20 cellular contexts compared by ENCODE assay signal in genomic region chr22:33757041-33757440, GRCh38.
DNase-seq lines count a peak whose midpoint lies in the region; ATAC-seq and TF ChIP-seq lines count a peak whose summit lies in the region.
"Had no signal": no experiment of that assay in that cellular context is flagged by ENCODE, and none has a peak within 500 bp of the region (broad histone marks: within the 10 kb centered on the region; RNA-seq: fewer than 3 reads in every experiment).

No MANE protein-coding gene starts in this region.

- H3K27ac Mint-ChIP-seq in nephron = peak overlapping the region in 2 of 3 experiments; percentile 55 to 77
- H3K27ac Mint-ChIP-seq: CD8-positive, alpha-beta T cell had no signal

- peaks cover 0 to 12% (median 0%) of the 10 kb centered on the region in 9 donors for H3K36me3 ChIP-seq in heart right ventricle
- no peaks in the 10 kb centered on the region for H3K36me3 ChIP-seq in WERI-Rb-1
- no peaks in the 10 kb centered on the region for H3K36me3 ChIP-seq in skeletal muscle tissue (ENCODE audit: control insufficient read depth in 3 of 3, insufficient read depth in 3 of 3, low read length in 3 of 3)
- H3K36me3 ChIP-seq: Peyer's patch had no signal

- ATAC-seq in heart right ventricle = no peak
- ATAC-seq in Right ventricle myocardium superior (ENCODE audit: poor library complexity) = no peak
- ATAC-seq: CD8-positive, alpha-beta T cell had no signal

- H3K4me3 Mint-ChIP-seq in nephron = no peak overlapping the region
- H3K4me3 Mint-ChIP-seq: CD8-positive, alpha-beta T cell had no signal

- peaks cover 9% of the 10 kb centered on the region for H3K27me3 Mint-ChIP-seq in nephron (ENCODE audit: low read depth)

- no peaks in the 10 kb centered on the region for H3K9me3 Mint-ChIP-seq in nephron

- TF ChIP-seq CTCF in heart right ventricle (IDR thresholded peaks at IDR 0.05) (no peak), WERI-Rb-1 (IDR thresholded peaks at IDR 0.05; ENCODE audit: low read depth, low read length) (no peak), nephron (IDR thresholded peaks at IDR 0.05; ENCODE audit: unreplicated experiment in 3 of 3) (no peak)

- peaks cover 4 to 28% (median 17%) of the 10 kb centered on the region in 9 donors for H3K4me1 ChIP-seq in heart right ventricle
- peaks cover 5 to 13% (median 12%) of the 10 kb centered on the region in 3 donors for H3K4me1 ChIP-seq in skeletal muscle tissue (ENCODE audit: control insufficient read depth in 3 of 3, insufficient read depth in 3 of 3, low read length in 3 of 3)
- H3K4me1 ChIP-seq: Peyer's patch had no signal

- H3K4me1 Mint-ChIP-seq in nephron = peaks cover 34% of the 10 kb centered on the region

- peak overlapping the region in 8 of 10 donors; percentile 2 to 61 (median 50) for H3K27ac ChIP-seq in heart right ventricle
- peak overlapping the region; percentile 67 for H3K27ac ChIP-seq in WERI-Rb-1
- peak overlapping the region; percentile 19 for H3K27ac ChIP-seq in skeletal muscle tissue (ENCODE audit: low read depth, low read length)
- H3K27ac ChIP-seq: BLaER1, Peyer's patch had no signal

- intact Hi-C loops in heart right ventricle (cut with DNase I) (no loop called here), Right ventricle myocardium superior (cut with DNase I) (no loop called here)

- no peak overlapping the region for H3K9ac ChIP-seq in skeletal muscle tissue (ENCODE audit: low read depth in 1 of 3, low read length in 3 of 3)
- H3K9ac ChIP-seq: BLaER1, SK-N-SH had no signal

- H3K4me3 ChIP-seq in heart right ventricle (no peak overlapping the region), WERI-Rb-1 (ENCODE audit: low read depth, low read length) (peak overlapping the region; percentile 26), skeletal muscle tissue (ENCODE audit: low read length in 3 of 3) (no peak overlapping the region)
- H3K4me3 ChIP-seq: BLaER1, Peyer's patch had no signal

- WGBS in heart right ventricle, 2 donors = 53 to 68% methylated on average over 10 of the region's 10 CpGs

- H3K36me3 Mint-ChIP-seq in nephron (ENCODE audit: low read depth) = peaks cover 36% of the 10 kb centered on the region
- H3K36me3 Mint-ChIP-seq: CD8-positive, alpha-beta T cell had no signal

- DNase-seq in heart right ventricle = no peak
- DNase-seq in Right ventricle myocardium superior = no peak
- DNase-seq in WERI-Rb-1 = peak; percentile 51
- no peak for DNase-seq in stimulated activated CD4-positive, alpha-beta T cell treated with anti-CD3 and anti-CD28 coated beads, Interleukin-4, amount 100 ng/mL, for 4 hours
- no peak for DNase-seq in anterior cingulate cortex (lab: John Stamatoyannopoulos, UW)
- DNase-seq in NCI-H1417 treated with DMSO at 0.1 percent for 48 hours (lab: John Stamatoyannopoulos, UW) = no peak
- DNase-seq: CD8-positive, alpha-beta T cell; DMS79; IMR-90; Karpas-422; MM.1S; NCI-H187; NCI-H2171; NCI-H446; NCI-H748 treated with DMSO at 0.1 percent for 48 hours; Peyer's patch had no signal

- H3K9me3 ChIP-seq in heart right ventricle (peaks cover 0 to 13% (median 0%) of the 10 kb centered on the region in 11 donors), WERI-Rb-1 (ENCODE audit: severe bottlenecking) (no peaks in the 10 kb centered on the region), skeletal muscle tissue (ENCODE audit: control insufficient read depth in 3 of 3, low read length in 3 of 3) (no peaks in the 10 kb centered on the region)
- H3K9me3 ChIP-seq: BLaER1, Peyer's patch, SK-N-SH had no signal

- H3K27me3 ChIP-seq in heart right ventricle (no peaks in the 10 kb centered on the region), WERI-Rb-1 (ENCODE audit: insufficient read depth, low read depth, severe bottlenecking) (no peaks in the 10 kb centered on the region), skeletal muscle tissue (ENCODE audit: control insufficient read depth in 3 of 3, insufficient read depth in 3 of 3, low read length in 3 of 3) (no peaks in the 10 kb centered on the region)
- H3K27me3 ChIP-seq: BLaER1, Peyer's patch had no signal
